Comparison of ENCODE assay signal across 17 cellular contexts in genomic region chr17:31224366-31224765, GRCh38.
"Had no signal": no experiment of that assay in that cellular context is flagged by ENCODE, and none has a peak within 500 bp of the region (broad histone marks: within the 10 kb centered on the region; RNA-seq: fewer than 3 reads in every experiment).

No MANE protein-coding gene starts in this region.

- H3K27me3 Mint-ChIP-seq: activated naive CD8-positive, alpha-beta T cell treated with anti-CD3 and anti-CD28 coated beads, Interleukin-2, amount 10 ng/mL, durations not matched to agents 7 days and 5 days; brain; stimulated activated memory B cell treated with anti-CD40 and anti-IgM and Interleukin-4, amounts not matched to agents 10 μg/mL and 1 μg/mL and 100 μg/mL, for 72 hours had no signal

- H3K9me3 ChIP-seq: left ventricle myocardium inferior, thyroid gland had no signal

- ATAC-seq: right cardiac atrium; stimulated activated memory B cell treated with anti-CD40 and anti-IgM and Interleukin-4, amounts not matched to agents 10 μg/mL and 1 μg/mL and 100 μg/mL, for 72 hours had no signal

- H3K27ac Mint-ChIP-seq: activated naive CD8-positive, alpha-beta T cell treated with anti-CD3 and anti-CD28 coated beads, Interleukin-2, amount 10 ng/mL, durations not matched to agents 7 days and 5 days; brain; stimulated activated memory B cell treated with anti-CD40 and anti-IgM and Interleukin-4, amounts not matched to agents 10 μg/mL and 1 μg/mL and 100 μg/mL, for 72 hours had no signal

- H3K4me3 Mint-ChIP-seq: activated naive CD8-positive, alpha-beta T cell treated with anti-CD3 and anti-CD28 coated beads, Interleukin-2, amount 10 ng/mL, durations not matched to agents 7 days and 5 days; brain; stimulated activated memory B cell treated with anti-CD40 and anti-IgM and Interleukin-4, amounts not matched to agents 10 μg/mL and 1 μg/mL and 100 μg/mL, for 72 hours had no signal

- H3K9me3 Mint-ChIP-seq: activated naive CD8-positive, alpha-beta T cell treated with anti-CD3 and anti-CD28 coated beads, Interleukin-2, amount 10 ng/mL, durations not matched to agents 7 days and 5 days; brain; stimulated activated memory B cell treated with anti-CD40 and anti-IgM and Interleukin-4, amounts not matched to agents 10 μg/mL and 1 μg/mL and 100 μg/mL, for 72 hours had no signal

- H3K4me3 ChIP-seq: left ventricle myocardium inferior, thyroid gland had no signal

- DNase-seq: activated CD4-positive, alpha-beta T cell treated with anti-CD3 and anti-CD28 coated beads, Interleukin-2, amount 50 U/mL, for 4 hours; activated naive CD4-positive, alpha-beta T cell; activated naive CD8-positive, alpha-beta T cell treated with anti-CD3 and anti-CD28 coated beads, Interleukin-2, amount 10 ng/mL, durations not matched to agents 7 days and 5 days; activated T-cell treated with anti-CD3 and anti-CD28 coated beads for 4 hours; caudate nucleus; foreskin melanocyte; glutamatergic neuron; hypothalamus; kidney; left ventricle myocardium inferior; occipital lobe; right cardiac atrium; stimulated activated CD4-positive, alpha-beta T cell treated with anti-CD3 and anti-CD28 coated beads, Interleukin-4, amount 100 ng/mL, for 4 hours; thyroid gland had no signal

- H3K27me3 ChIP-seq: thyroid gland had no signal

- H3K4me1 ChIP-seq: left ventricle myocardium inferior, thyroid gland had no signal

- H3K27ac ChIP-seq: epithelial cell of prostate, left ventricle myocardium inferior, thyroid gland had no signal
